In genomic region chr6:8623441-8623840, GRCh38 we compare ENCODE assay signal across 21 cellular contexts.
DNase-seq lines count a peak whose midpoint lies in the region; ATAC-seq, FAIRE-seq and TF ChIP-seq lines count a peak whose summit lies in the region.
"Had no signal": no experiment of that assay in that cellular context is flagged by ENCODE, and none has a peak within 500 bp of the region (broad histone marks: within the 10 kb centered on the region; RNA-seq: fewer than 3 reads in every experiment).

No MANE protein-coding gene starts in this region.

- FAIRE-seq in bronchial epithelial cell (lab: Jason Lieb, UNC): no peak
- FAIRE-seq: A549, D721Med, G401.6, GM12891, GM19239 had no signal

- H3K14ac ChIP-seq in trophoblast cell (ENCODE audit: low read length): no peak overlapping the region

- no CpG with 5 or more reads among the region's 3 CpGs for WGBS in trophoblast cell (ENCODE audit: extremely low coverage, insufficient coverage, insufficient read length)

- H3K27ac ChIP-seq in foreskin keratinocyte (no peak overlapping the region), trophoblast cell (ENCODE audit: low read depth, low read length) (no peak overlapping the region), coronary artery (no peak overlapping the region)
- H3K27ac ChIP-seq: 22Rv1; A549; BLaER1 treated with 17β-estradiol and CSF1 and Interleukin-3, amounts not matched to agents 10 nM and 100 nM; C4-2B had no signal

- H3K4me2 ChIP-seq in trophoblast cell (ENCODE audit: low read length): no peak overlapping the region
- H3K4me2 ChIP-seq: A549; BLaER1 treated with 17β-estradiol and CSF1 and Interleukin-3, amounts not matched to agents 10 nM and 100 nM had no signal

- no peak for ATAC-seq in foreskin keratinocyte
- ATAC-seq in activated CD8-positive, alpha-beta T cell treated with anti-CD3 and anti-CD28 coated beads, Interleukin-2, amount 10 ng/mL, durations not matched to agents 7 days and 5 days: no peak
- ATAC-seq: A549; CD8-positive, alpha-beta T cell had no signal

- H3K4me3 Mint-ChIP-seq in activated CD8-positive, alpha-beta T cell treated with anti-CD3 and anti-CD28 coated beads, Interleukin-2, amount 10 ng/mL, durations not matched to agents 7 days and 5 days: no peak overlapping the region
- H3K4me3 Mint-ChIP-seq: B cell; CD4-positive, alpha-beta T cell; CD8-positive, alpha-beta T cell had no signal

- H4K12ac ChIP-seq in trophoblast cell (ENCODE audit: low read depth, low read length): no peak overlapping the region

- H3K4me1 ChIP-seq in foreskin keratinocyte (peaks cover 16% of the 10 kb centered on the region), trophoblast cell (ENCODE audit: control insufficient read depth in 1 of 2, insufficient read depth in 2 of 2, low read length in 2 of 2) (peaks cover 0 to 8% of the 10 kb centered on the region in 2 experiments)
- H3K4me1 ChIP-seq: A549, Caco-2 had no signal

- no peak overlapping the region for H2AFZ ChIP-seq in trophoblast cell (ENCODE audit: insufficient read depth, low read length, poor library complexity)

- H3K27ac Mint-ChIP-seq in activated CD8-positive, alpha-beta T cell treated with anti-CD3 and anti-CD28 coated beads, Interleukin-2, amount 10 ng/mL, durations not matched to agents 7 days and 5 days: no peak overlapping the region
- H3K27ac Mint-ChIP-seq: B cell; CD4-positive, alpha-beta T cell; CD8-positive, alpha-beta T cell had no signal

- H3K36me3 ChIP-seq in bronchial epithelial cell (ENCODE audit: control insufficient read depth, insufficient read depth, low read length) (no peaks in the 10 kb centered on the region), trophoblast cell (ENCODE audit: control insufficient read depth in 1 of 2, insufficient read depth in 2 of 2, low read length in 2 of 2) (no peaks in the 10 kb centered on the region)
- H3K36me3 ChIP-seq: BLaER1 treated with 17β-estradiol and CSF1 and Interleukin-3, amounts not matched to agents 10 nM and 100 nM had no signal

- H3K4me1 Mint-ChIP-seq in activated CD8-positive, alpha-beta T cell treated with anti-CD3 and anti-CD28 coated beads, Interleukin-2, amount 10 ng/mL, durations not matched to agents 7 days and 5 days (ENCODE audit: low read depth): no peaks in the 10 kb centered on the region
- H3K4me1 Mint-ChIP-seq: B cell had no signal

- H3K9me3 Mint-ChIP-seq in activated CD8-positive, alpha-beta T cell treated with anti-CD3 and anti-CD28 coated beads, Interleukin-2, amount 10 ng/mL, durations not matched to agents 7 days and 5 days (ENCODE audit: insufficient read depth): no peaks in the 10 kb centered on the region
- H3K9me3 Mint-ChIP-seq: CD8-positive, alpha-beta T cell had no signal

- H2BK12ac ChIP-seq in trophoblast cell (ENCODE audit: low read length): no peak overlapping the region

- H3K18ac ChIP-seq in trophoblast cell (ENCODE audit: low read length): no peak overlapping the region

- no peak overlapping the region for H2BK5ac ChIP-seq in trophoblast cell (ENCODE audit: low read depth, low read length, poor library complexity)

- peak; percentile 25 for DNase-seq in bronchial epithelial cell (ENCODE audit: low read depth)
- DNase-seq in foreskin keratinocyte: peak; percentile 30 to 52
- peak; percentile 72 to 87 for DNase-seq in trophoblast cell
- no peak for DNase-seq in activated CD8-positive, alpha-beta T cell treated with anti-CD3 and anti-CD28 coated beads, Interleukin-2, amount 10 ng/mL, durations not matched to agents 7 days and 5 days
- no peak for DNase-seq in coronary artery (ENCODE audit: low spot score)
- DNase-seq: AML-193; Caco-2; Calu3; CD4-positive, alpha-beta T cell; CD8-positive, alpha-beta T cell; DMS79 treated with DMSO at 0.1 percent for 48 hours; GF-D8 had no signal

- no peak for TF ChIP-seq CTCF in bronchial epithelial cell (IDR thresholded peaks at IDR 0.05; ENCODE audit: insufficient read depth, low read length, severe bottlenecking)
- TF ChIP-seq CTCF in foreskin keratinocyte (conservative IDR thresholded peaks at IDR 0.05): no peak
- TF ChIP-seq CTCF in coronary artery (IDR thresholded peaks at IDR 0.05): no peak

- CTCF ChIA-PET in activated CD8-positive, alpha-beta T cell treated with anti-CD3 and anti-CD28 coated beads, Interleukin-2, amount 10 ng/mL, durations not matched to agents 7 days and 5 days (lab: Charles Lee): no interaction called here

- H3K4ac ChIP-seq in trophoblast cell (ENCODE audit: low read depth, low read length): no peak overlapping the region

- H3K79me1 ChIP-seq in trophoblast cell (ENCODE audit: low read length): no peaks in the 10 kb centered on the region

- H4K91ac ChIP-seq in trophoblast cell (ENCODE audit: low read depth, low read length): no peak overlapping the region

- no peak overlapping the region for H2AK5ac ChIP-seq in trophoblast cell (ENCODE audit: low read length)

- H3K36me3 Mint-ChIP-seq in activated CD8-positive, alpha-beta T cell treated with anti-CD3 and anti-CD28 coated beads, Interleukin-2, amount 10 ng/mL, durations not matched to agents 7 days and 5 days (ENCODE audit: low read depth): no peaks in the 10 kb centered on the region
- H3K36me3 Mint-ChIP-seq: CD8-positive, alpha-beta T cell had no signal

- H3K27me3 ChIP-seq in bronchial epithelial cell (ENCODE audit: control insufficient read depth, insufficient read depth, low read length) (no peaks in the 10 kb centered on the region), foreskin keratinocyte (no peaks in the 10 kb centered on the region), trophoblast cell (ENCODE audit: insufficient read depth, low read length) (no peaks in the 10 kb centered on the region)
- H3K27me3 ChIP-seq: BLaER1 treated with 17β-estradiol and CSF1 and Interleukin-3, amounts not matched to agents 10 nM and 100 nM had no signal

- no peaks in the 10 kb centered on the region for H3K9me3 ChIP-seq in trophoblast cell (ENCODE audit: insufficient read depth, low read depth, low read length)
- H3K9me3 ChIP-seq: A549, Caco-2 had no signal

- H3K23ac ChIP-seq in trophoblast cell (ENCODE audit: low read length): no peak overlapping the region

- H3K9ac ChIP-seq in trophoblast cell (ENCODE audit: low read length): no peak overlapping the region
- H3K9ac ChIP-seq: BLaER1 treated with 17β-estradiol and CSF1 and Interleukin-3, amounts not matched to agents 10 nM and 100 nM had no signal

- no peak overlapping the region for H2BK120ac ChIP-seq in trophoblast cell (ENCODE audit: insufficient read depth, low read length, poor library complexity)

- H3K79me2 ChIP-seq in trophoblast cell (ENCODE audit: control insufficient read depth, insufficient read depth, low read length, poor library complexity): no peaks in the 10 kb centered on the region

- no peak overlapping the region for H4K8ac ChIP-seq in trophoblast cell (ENCODE audit: low read depth, low read length)

- H3K4me3 ChIP-seq in bronchial epithelial cell (ENCODE audit: low read depth, low read length): no peak overlapping the region
- H3K4me3 ChIP-seq in trophoblast cell (ENCODE audit: low read depth, low read length): no peak overlapping the region
- no peak overlapping the region for H3K4me3 ChIP-seq in coronary artery
- H3K4me3 ChIP-seq: A549; BLaER1 treated with 17β-estradiol and CSF1 and Interleukin-3, amounts not matched to agents 10 nM and 100 nM had no signal

- H3K27me3 Mint-ChIP-seq in activated CD8-positive, alpha-beta T cell treated with anti-CD3 and anti-CD28 coated beads, Interleukin-2, amount 10 ng/mL, durations not matched to agents 7 days and 5 days (ENCODE audit: low read depth): no peaks in the 10 kb centered on the region
- H3K27me3 Mint-ChIP-seq: B cell; CD4-positive, alpha-beta T cell had no signal

- POLR2A ChIA-PET in activated CD8-positive, alpha-beta T cell treated with anti-CD3 and anti-CD28 coated beads, Interleukin-2, amount 10 ng/mL, durations not matched to agents 7 days and 5 days (lab: Charles Lee): no interaction called here

Comparison
In these comparisons a context has a peak if more than half of its experiments do, and no peak if none do; other contexts are left out.
1. DNase-seq: peak in bronchial epithelial cell (single experiment), foreskin keratinocyte (2 of 2) and trophoblast cell (2 of 2); none in activated CD8-positive, alpha-beta T cell treated with anti-CD3 and anti-CD28 coated beads, Interleukin-2, amount 10 ng/mL, durations not matched to agents 7 days and 5 days (single experiment) and coronary artery (single experiment).